In the genomic region with DNA sequence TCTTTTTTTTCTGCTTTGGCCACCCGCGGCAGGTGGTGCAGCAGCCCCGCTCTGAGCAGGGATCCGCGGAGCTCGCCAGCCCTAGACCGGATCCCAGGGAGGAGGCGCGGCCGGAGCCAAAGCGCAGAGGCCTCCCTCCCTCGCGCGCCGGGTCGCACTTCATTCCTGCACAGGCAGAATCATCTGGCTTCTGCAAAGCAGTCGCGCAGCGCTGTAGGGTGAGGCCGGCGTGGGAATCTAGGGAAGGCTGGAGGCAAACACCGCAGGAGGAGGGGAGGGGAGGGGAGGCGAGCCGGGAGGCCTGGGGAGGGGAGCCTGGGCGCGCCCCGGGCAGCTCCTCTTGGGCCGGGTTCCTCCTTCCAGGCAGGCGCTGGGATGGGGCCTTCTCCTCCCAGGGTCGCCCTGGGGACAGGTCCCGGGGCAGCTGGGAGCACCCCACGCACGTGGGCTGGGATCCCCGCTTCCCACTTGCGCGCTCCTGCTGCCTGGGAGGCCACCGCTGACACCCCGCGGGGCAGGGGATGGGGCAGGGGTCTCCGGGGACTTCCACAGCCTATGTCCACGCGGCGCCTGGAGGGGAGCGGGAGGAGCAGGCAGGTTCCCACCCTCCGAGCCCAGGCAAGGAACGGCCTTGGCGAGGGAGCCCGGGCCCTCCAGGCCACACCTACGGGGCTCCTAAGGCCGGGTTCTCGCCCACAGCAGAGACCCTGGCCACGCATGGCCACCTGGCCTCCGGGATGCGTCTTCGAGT, we compare ENCODE assay signal across 1 cellular context.
TF ChIP-seq lines count a peak whose summit lies in the region.

No MANE protein-coding gene starts in this region.

TF ChIP-seq in endothelial cell of umbilical vein, 7 proteins besides CTCF, POLR2A, EP300 and RAD21 (continued from another document):
- TF ChIP-seq, protein P1, sequence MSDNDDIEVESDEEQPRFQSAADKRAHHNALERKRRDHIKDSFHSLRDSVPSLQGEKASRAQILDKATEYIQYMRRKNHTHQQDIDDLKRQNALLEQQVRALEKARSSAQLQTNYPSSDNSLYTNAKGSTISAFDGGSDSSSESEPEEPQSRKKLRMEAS (IDR thresholded peaks at IDR 0.05; ENCODE audit: insufficient read depth, insufficient read length) = no peak
- TF ChIP-seq MYC (IDR thresholded peaks at IDR 0.05; ENCODE audit: low read depth, low read length) (no peak), FOS (IDR thresholded peaks at IDR 0.05; ENCODE audit: borderline replicate concordance, insufficient read depth, low read length) (no peak), EZH2 (IDR thresholded peaks at IDR 0.05; ENCODE audit: borderline replicate concordance, low read depth, low read length, severe bottlenecking) (no peak)
